8 cellular contexts compared by ENCODE assay signal in the genomic region with DNA sequence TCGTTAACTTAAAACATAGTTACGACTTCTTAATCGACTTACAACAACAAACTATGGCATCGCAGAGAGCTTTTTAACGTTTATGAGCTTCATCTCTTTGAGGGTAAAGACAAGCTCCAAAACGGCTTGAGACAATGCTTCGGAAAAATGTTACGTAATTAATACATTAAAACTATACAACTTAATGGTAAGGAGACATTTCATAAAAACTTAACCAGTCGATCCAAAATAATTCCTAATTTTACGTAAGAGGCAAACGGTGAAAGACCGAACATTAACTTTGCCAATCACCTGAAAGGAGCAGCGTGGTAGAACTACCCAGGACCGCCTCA. TPM values are rescaled to one million over a fixed set of nuclear protein-coding genes. Genes with fewer than 3 reads are reported as not detected.
DNase-seq lines count a peak whose midpoint lies in the region; ATAC-seq and TF ChIP-seq lines count a peak whose summit lies in the region.

No MANE protein-coding gene starts in this region.

- peaks cover 0 to 8% of the 10 kb centered on the region in 2 donors for H3K27me3 Mint-ChIP-seq in CD8-positive, alpha-beta memory T cell
- peaks cover 9% of the 10 kb centered on the region for H3K27me3 Mint-ChIP-seq in endothelial cell (ENCODE audit: unreplicated experiment)

- H3K4me2 ChIP-seq in OCI-LY3 (ENCODE audit: low read length) = peak overlapping the region; percentile 86

- H3K4me3 Mint-ChIP-seq in CD8-positive, alpha-beta memory T cell = peak overlapping the region; percentile 92 to 100 (median 98)
- peak overlapping the region; percentile 99 for H3K4me3 Mint-ChIP-seq in endothelial cell (ENCODE audit: unreplicated experiment)

- H3K4me1 Mint-ChIP-seq in CD8-positive, alpha-beta memory T cell = peaks cover 66 to 85% (median 82%) of the 10 kb centered on the region in 3 donors
- peaks cover 50% of the 10 kb centered on the region for H3K4me1 Mint-ChIP-seq in endothelial cell (ENCODE audit: unreplicated experiment)

- H3K4me3 ChIP-seq in CD8-positive, alpha-beta memory T cell (ENCODE audit: low read length) = peak overlapping the region; percentile 78
- peak overlapping the region; percentile 78 for H3K4me3 ChIP-seq in OCI-LY3 (ENCODE audit: low read length)
- peak overlapping the region; percentile 69 to 92 for H3K4me3 ChIP-seq in neutrophil (ENCODE audit: low read depth in 1 of 2, low read length in 1 of 2)

- no peaks in the 10 kb centered on the region for H3K36me3 ChIP-seq in CD8-positive, alpha-beta memory T cell (ENCODE audit: insufficient read depth, low read length)
- H3K36me3 ChIP-seq in OCI-LY3 (replicated peaks; ENCODE audit: low read depth, low read length) (peaks cover 12% of the 10 kb centered on the region), neutrophil (no peaks in the 10 kb centered on the region)

- no peak for DNase-seq in CD8-positive, alpha-beta memory T cell
- no peak for DNase-seq in endothelial cell (ENCODE audit: low spot score)

- H3K27ac ChIP-seq in CD8-positive, alpha-beta memory T cell (ENCODE audit: low read depth, low read length) = peak overlapping the region; percentile 99
- peak overlapping the region; percentile 8; the same call in 1 of the 2 replicates for H3K27ac ChIP-seq in OCI-LY3 (ENCODE audit: low read length)
- H3K27ac ChIP-seq in neutrophil = peak overlapping the region; percentile 98

- H3K9ac ChIP-seq in OCI-LY3 (ENCODE audit: low read length) = peak overlapping the region; percentile 86

- peak overlapping the region; percentile 100 for H3K27ac Mint-ChIP-seq in CD8-positive, alpha-beta memory T cell
- peak overlapping the region; percentile 95 for H3K27ac Mint-ChIP-seq in endothelial cell (ENCODE audit: unreplicated experiment)

- TF ChIP-seq CTCF in OCI-LY3 (IDR thresholded peaks at IDR 0.05; ENCODE audit: low read depth, low read length) (no peak), endothelial cell (IDR thresholded peaks at IDR 0.05; ENCODE audit: unreplicated experiment) (no peak), neutrophil (IDR thresholded peaks at IDR 0.05) (no peak)

- peaks cover 47% of the 10 kb centered on the region for H3K4me1 ChIP-seq in CD8-positive, alpha-beta memory T cell (ENCODE audit: insufficient read depth, low read length)
- H3K4me1 ChIP-seq in OCI-LY3 (ENCODE audit: low read length) = peaks cover 50% of the 10 kb centered on the region
- H3K4me1 ChIP-seq in neutrophil (ENCODE audit: control insufficient read depth in 1 of 2, insufficient read depth in 1 of 2, low read depth in 1 of 2, low read length in 1 of 2) = peaks cover 51 to 52% of the 10 kb centered on the region in 2 experiments

- no peak overlapping the region for H2AFZ ChIP-seq in OCI-LY3 (ENCODE audit: low read depth, low read length)

- peaks cover 84% of the 10 kb centered on the region for H3K79me2 ChIP-seq in OCI-LY3 (ENCODE audit: low read length)

- CTCF ChIA-PET in CD8-positive, alpha-beta memory T cell (lab: Charles Lee) = interaction anchor here (0.6 to 3.2 kb wide), 31 partner anchors 11 to 550 kb away, joined by 3 to 75 read pairs (median 4); a partner anchor contains a TSS

- peaks cover 0 to 2% (median 0%) of the 10 kb centered on the region in 5 donors for H3K9me3 Mint-ChIP-seq in CD8-positive, alpha-beta memory T cell
- no peaks in the 10 kb centered on the region for H3K9me3 Mint-ChIP-seq in endothelial cell (ENCODE audit: unreplicated experiment)

- ATAC-seq in HG03196 (IDR thresholded peaks at IDR 0.05; ENCODE audit: unreplicated experiment) (no peak), HG02870 (IDR thresholded peaks at IDR 0.05; ENCODE audit: unreplicated experiment) (no peak), HG02852 (IDR thresholded peaks at IDR 0.05; ENCODE audit: unreplicated experiment) (no peak), HG03159 (IDR thresholded peaks at IDR 0.05; ENCODE audit: unreplicated experiment) (no peak)

- H3K36me3 Mint-ChIP-seq in CD8-positive, alpha-beta memory T cell = peaks cover 0 to 40% (median 0%) of the 10 kb centered on the region in 3 donors
- peaks cover 4% of the 10 kb centered on the region for H3K36me3 Mint-ChIP-seq in endothelial cell (ENCODE audit: low read depth, unreplicated experiment)

- no peaks in the 10 kb centered on the region for H3K27me3 ChIP-seq in CD8-positive, alpha-beta memory T cell (ENCODE audit: insufficient read depth, low read length, poor library complexity, severe bottlenecking)
- no peaks in the 10 kb centered on the region for H3K27me3 ChIP-seq in OCI-LY3 (ENCODE audit: low read depth, low read length)
- no peaks in the 10 kb centered on the region for H3K27me3 ChIP-seq in neutrophil

- H3K9me3 ChIP-seq in CD8-positive, alpha-beta memory T cell (ENCODE audit: low read length) = no peaks in the 10 kb centered on the region
- H3K9me3 ChIP-seq in OCI-LY3 (ENCODE audit: insufficient read depth, low read length) (no peaks in the 10 kb centered on the region), neutrophil (no peaks in the 10 kb centered on the region)

- peaks cover 49% of the 10 kb centered on the region for H4K20me1 ChIP-seq in OCI-LY3 (ENCODE audit: insufficient read depth, low read length)

- POLR2A ChIA-PET in CD8-positive, alpha-beta memory T cell (lab: Charles Lee) = interaction anchor here (0.7 to 3.0 kb wide), 3 partner anchors 9 to 139 kb away, joined by 3 to 29 read pairs (median 23); a partner anchor contains a TSS

RNA-seq across cellular contexts. Expression of a gene that starts 1.1 kb away (rescaled TPM):
- 100 to 1,000 TPM; 194 to 199 TPM for total RNA-seq in CD8-positive, alpha-beta memory T cell
- 77.7 TPM for polyA plus RNA-seq in CD8-positive, alpha-beta memory T cell
- 76.7 TPM for total RNA-seq in endothelial cell (ENCODE audit: unreplicated experiment)

RNA-seq across cellular contexts. Expression of a gene that starts 1.9 kb away (rescaled TPM):
- 10 to 100 TPM; 45.4 to 48.0 TPM for total RNA-seq in CD8-positive, alpha-beta memory T cell
- 34.0 TPM for polyA plus RNA-seq in CD8-positive, alpha-beta memory T cell
- total RNA-seq in endothelial cell (ENCODE audit: unreplicated experiment) = 71.3 TPM

RNA-seq across cellular contexts. Expression of a gene that starts 48.5 kb away (rescaled TPM):
- total RNA-seq in CD8-positive, alpha-beta memory T cell = 10 to 100 TPM; 11.2 to 13.2 TPM
- 4.9 TPM for polyA plus RNA-seq in CD8-positive, alpha-beta memory T cell
- 15.4 TPM for total RNA-seq in endothelial cell (ENCODE audit: unreplicated experiment)

Comparison
In these comparisons a context has a peak if more than half of its experiments do, and no peak if none do; other contexts are left out.
1. H3K27ac ChIP-seq: peak in every context shown above with its lines; median percentile 99 in CD8-positive, alpha-beta memory T cell; 98 in neutrophil; 8 in OCI-LY3.